ENCODE assay signal across 14 cellular contexts in the genomic region with DNA sequence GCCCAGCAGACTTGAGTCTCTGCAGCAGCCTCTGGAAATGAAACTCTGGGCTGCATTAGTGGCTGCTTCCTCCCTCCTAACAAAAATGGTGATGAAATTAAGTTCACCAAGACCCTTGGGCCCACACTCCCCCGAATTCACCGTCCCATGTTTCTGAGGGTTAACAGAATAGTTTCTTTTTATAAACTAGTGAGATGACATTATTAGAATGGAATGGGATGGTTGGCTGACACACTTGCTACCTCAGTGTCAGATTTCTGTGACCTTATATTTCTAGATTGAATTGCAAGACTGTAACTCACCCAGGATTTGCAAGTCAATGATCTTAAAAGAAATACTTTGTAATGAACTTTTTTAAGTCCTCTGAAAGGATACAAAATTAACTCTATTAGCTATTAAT.
DNase-seq lines count a peak whose midpoint lies in the region; ATAC-seq and TF ChIP-seq lines count a peak whose summit lies in the region.
"Had no signal": no experiment of that assay in that cellular context is flagged by ENCODE, and none has a peak within 500 bp of the region (broad histone marks: within the 10 kb centered on the region; RNA-seq: fewer than 3 reads in every experiment).

No MANE protein-coding gene starts in this region.

- no peaks in the 10 kb centered on the region for H3K9me3 ChIP-seq in muscle layer of duodenum (ENCODE audit: control insufficient read depth in 1 of 2, low read length in 2 of 2)
- H3K9me3 ChIP-seq: spleen had no signal

- in situ Hi-C loops in G401 (cut with HindIII; ENCODE audit: low sequenced_read_pairs): no loop called here

- DNase-seq in AG09319 (ENCODE audit: extremely low read depth, low read depth) (peak; percentile 37), NCI-H226 (peak; percentile 16), epithelial cell of esophagus (ENCODE audit: low read depth) (peak; percentile 61), DMS153 (lab: John Stamatoyannopoulos, UW) (no peak), omental fat pad (ENCODE audit: low spot score) (no peak), NCI-H345 treated with DMSO at 0.1 percent for 48 hours (lab: John Stamatoyannopoulos, UW; ENCODE audit: unreplicated experiment) (no peak), G401 (ENCODE audit: low spot score) (no peak)
- DNase-seq: activated effector memory CD4-positive, alpha-beta T cell treated with anti-CD3 and anti-CD28 coated beads, Interleukin-2, amount 50 U/mL, for 16 hours; C1 segment of cervical spinal cord; spleen had no signal

- H3K4me1 ChIP-seq in muscle layer of duodenum (ENCODE audit: control insufficient read depth in 1 of 2, insufficient read depth in 2 of 2, low read length in 2 of 2): peaks cover 0 to 8% of the 10 kb centered on the region in 2 donors

- H3K4me3 ChIP-seq in epithelial cell of esophagus (ENCODE audit: low read length) (no peak overlapping the region), muscle layer of duodenum (ENCODE audit: low read depth in 1 of 2, low read length in 2 of 2) (no peak overlapping the region)
- H3K4me3 ChIP-seq: lung, spleen had no signal

- no peaks in the 10 kb centered on the region for H3K27me3 ChIP-seq in muscle layer of duodenum (ENCODE audit: low read depth, low read length)

- TF ChIP-seq CTCF in AG09319 (IDR thresholded peaks at IDR 0.05; ENCODE audit: low read depth, low read length) (no peak), epithelial cell of esophagus (IDR thresholded peaks at IDR 0.05; ENCODE audit: insufficient read depth, low read depth, low read length, missing control alignments) (no peak), omental fat pad (IDR thresholded peaks at IDR 0.05) (no peak)

- H3K36me3 ChIP-seq in muscle layer of duodenum (ENCODE audit: control insufficient read depth in 1 of 2, insufficient read depth in 2 of 2, low read length in 2 of 2): no peaks in the 10 kb centered on the region
- H3K36me3 ChIP-seq: spleen had no signal

- no peak for ATAC-seq in omental fat pad (ENCODE audit: low FRiP score)
- ATAC-seq: stimulated activated effector memory CD8-positive, alpha-beta T cell treated with anti-CD3 and anti-CD28 coated beads, Interleukin-12 subunit alpha, Interleukin-12 subunit beta, amount 100 ng/mL, for 72 hours; WTC11 had no signal

- H3K27ac ChIP-seq in muscle layer of duodenum (ENCODE audit: low read length): peak overlapping the region; percentile 14
- H3K27ac ChIP-seq: spleen had no signal

Comparison
In these comparisons a context has a peak if more than half of its experiments do, and no peak if none do; other contexts are left out.
1. DNase-seq: peak in AG09319 (single experiment), NCI-H226 (single experiment) and epithelial cell of esophagus (single experiment); none in DMS153 (single experiment), omental fat pad (single experiment), NCI-H345 treated with DMSO at 0.1 percent for 48 hours (single experiment) and G401 (single experiment).